In genomic region chr16:88593489-88593888, GRCh38 we compare ENCODE assay signal across 1 cellular context.
TF ChIP-seq lines count a peak whose summit lies in the region.

No MANE protein-coding gene starts in this region.

TF ChIP-seq in K562, 482 proteins besides CTCF, POLR2A, EP300 and RAD21:
- 0 out of 2 replicates have a peak, but pooled peaks have one; percentile 23 for TF ChIP-seq POLR2G (IDR thresholded peaks at IDR 0.05; ENCODE audit: low read depth, low read length)
- TF ChIP-seq E2F3 (CRISPR knock-in tag; IDR thresholded peaks at IDR 0.05): no peak
- no peak for TF ChIP-seq NCOA4 (IDR thresholded peaks at IDR 0.05; ENCODE audit: partially characterized antibody)
- no peak for TF ChIP-seq TCFL5 (CRISPR knock-in tag; conservative IDR thresholded peaks at IDR 0.05)
- TF ChIP-seq ETS1 (conservative IDR thresholded peaks at IDR 0.05; ENCODE audit: control insufficient read depth, low read depth, low read length): no peak
